ENCODE assay signal across 1 cellular context in genomic region chr11:535519-536454, GRCh38.
TF ChIP-seq lines count a peak whose summit lies in the region.

Gene HRAS, minus strand, starts transcription at chr11:535576.

TF ChIP-seq in K562, 482 proteins besides CTCF, POLR2A, EP300 and RAD21 (continued from another document and continues in another):
- TF ChIP-seq, protein P1, sequence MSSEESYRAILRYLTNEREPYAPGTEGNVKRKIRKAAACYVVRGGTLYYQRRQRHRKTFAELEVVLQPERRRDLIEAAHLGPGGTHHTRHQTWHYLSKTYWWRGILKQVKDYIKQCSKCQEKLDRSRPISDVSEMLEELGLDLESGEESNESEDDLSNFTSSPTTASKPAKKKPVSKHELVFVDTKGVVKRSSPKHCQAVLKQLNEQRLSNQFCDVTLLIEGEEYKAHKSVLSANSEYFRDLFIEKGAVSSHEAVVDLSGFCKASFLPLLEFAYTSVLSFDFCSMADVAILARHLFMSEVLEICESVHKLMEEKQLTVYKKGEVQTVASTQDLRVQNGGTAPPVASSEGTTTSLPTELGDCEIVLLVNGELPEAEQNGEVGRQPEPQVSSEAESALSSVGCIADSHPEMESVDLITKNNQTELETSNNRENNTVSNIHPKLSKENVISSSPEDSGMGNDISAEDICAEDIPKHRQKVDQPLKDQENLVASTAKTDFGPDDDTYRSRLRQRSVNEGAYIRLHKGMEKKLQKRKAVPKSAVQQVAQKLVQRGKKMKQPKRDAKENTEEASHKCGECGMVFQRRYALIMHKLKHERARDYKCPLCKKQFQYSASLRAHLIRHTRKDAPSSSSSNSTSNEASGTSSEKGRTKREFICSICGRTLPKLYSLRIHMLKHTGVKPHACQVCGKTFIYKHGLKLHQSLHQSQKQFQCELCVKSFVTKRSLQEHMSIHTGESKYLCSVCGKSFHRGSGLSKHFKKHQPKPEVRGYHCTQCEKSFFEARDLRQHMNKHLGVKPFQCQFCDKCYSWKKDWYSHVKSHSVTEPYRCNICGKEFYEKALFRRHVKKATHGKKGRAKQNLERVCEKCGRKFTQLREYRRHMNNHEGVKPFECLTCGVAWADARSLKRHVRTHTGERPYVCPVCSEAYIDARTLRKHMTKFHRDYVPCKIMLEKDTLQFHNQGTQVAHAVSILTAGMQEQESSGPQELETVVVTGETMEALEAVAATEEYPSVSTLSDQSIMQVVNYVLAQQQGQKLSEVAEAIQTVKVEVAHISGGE (CRISPR knock-in tag; IDR thresholded peaks at IDR 0.05), result peak in 1 of 3 experiments; percentile 30; a peak in 1 of 6 replicates
- TF ChIP-seq KDM2B (CRISPR knock-in tag; IDR thresholded peaks at IDR 0.05) (peak; percentile 41; the same call in 1 of the 2 replicates), NONO (IDR thresholded peaks at IDR 0.05; ENCODE audit: low read depth in 2 of 2, low read length in 1 of 2) (peak in 1 of 2 experiments; percentile 73; a peak in 2 of 4 replicates), L3MBTL2 (IDR thresholded peaks at IDR 0.05) (peak; percentile 62), CREBBP (IDR thresholded peaks at IDR 0.05; ENCODE audit: low read depth, low read length) (no peak), SAFB (IDR thresholded peaks at IDR 0.05; ENCODE audit: borderline replicate concordance, low read depth, low read length) (0 out of 2 replicates have a peak, but pooled peaks have one; percentile 7), HINFP (tag; conservative IDR thresholded peaks at IDR 0.05; ENCODE audit: low read depth) (no peak), MCM3 (IDR thresholded peaks at IDR 0.05) (no peak), ZBTB7A (IDR thresholded peaks at IDR 0.05; ENCODE audit: borderline replicate concordance, control insufficient read depth, low read depth, low read length) (peak; percentile 52; the same call in 1 of the 2 replicates), YY1 (IDR thresholded peaks at IDR 0.05; ENCODE audit: borderline replicate concordance in 1 of 3, control insufficient read depth in 1 of 3, extremely low read depth in 1 of 3, insufficient read depth in 3 of 3, insufficient read length in 1 of 3, insufficient replicate concordance in 2 of 3, low read depth in 1 of 3, low read length in 2 of 3) (peak in 2 of 3 experiments; percentile 30 to 50), SUPT5H (IDR thresholded peaks at IDR 0.05) (peak; percentile 66), ESRRA (IDR thresholded peaks at IDR 0.05; ENCODE audit: borderline replicate concordance, low read depth) (peak; percentile 54; the same call in 1 of the 2 replicates), YBX1 (IDR thresholded peaks at IDR 0.05) (no peak), ATF7 (IDR thresholded peaks at IDR 0.05) (peak; percentile 46; the same call in 1 of the 2 replicates), PBX2 (CRISPR knock-in tag; IDR thresholded peaks at IDR 0.05; ENCODE audit: low read depth) (peak; percentile 96), PBX2 (tag; conservative IDR thresholded peaks at IDR 0.05; ENCODE audit: low read depth) (peak; percentile 86), CHD2 (IDR thresholded peaks at IDR 0.05; ENCODE audit: low read depth, low read length) (peak; percentile 82), CTBP1 (IDR thresholded peaks at IDR 0.05; ENCODE audit: borderline replicate concordance) (peak; percentile 68), ASH1L (IDR thresholded peaks at IDR 0.05; ENCODE audit: borderline replicate concordance, low read depth, partially characterized antibody) (peak; percentile 71), CBFA2T2 (conservative IDR thresholded peaks at IDR 0.05) (no peak), ZNF184 (CRISPR knock-in tag; IDR thresholded peaks at IDR 0.05) (no peak), TARDBP (IDR thresholded peaks at IDR 0.05) (no peak; the same call in 1 of the 2 replicates), HDAC1 (IDR thresholded peaks at IDR 0.05) (peak in 1 of 2 experiments; percentile 49; a peak in 1 of 4 replicates), POLR2AphosphoS5 (IDR thresholded peaks at IDR 0.05; ENCODE audit: control insufficient read depth, insufficient read depth, low read depth, low read length) (peak; percentile 63), TCFL5 (CRISPR knock-in tag; conservative IDR thresholded peaks at IDR 0.05) (no peak), TBL1XR1 (IDR thresholded peaks at IDR 0.05; ENCODE audit: low read length in 2 of 2) (0 out of 4 replicates have a peak, but pooled peaks of 1 of the 2 experiments have one; percentile 20), FOS (IDR thresholded peaks at IDR 0.05; ENCODE audit: extremely low read depth, insufficient read length) (peak; percentile 92), ZFPM2 (CRISPR knock-in tag; IDR thresholded peaks at IDR 0.05) (no peak), HMGN3 (IDR thresholded peaks at IDR 0.05; ENCODE audit: borderline replicate concordance, extremely low read depth, insufficient read length, low read depth, low read length) (peak; percentile 55), MTA3 (IDR thresholded peaks at IDR 0.05; ENCODE audit: borderline replicate concordance) (peak; percentile 53; the same call in 1 of the 2 replicates)
- TF ChIP-seq, protein P2, sequence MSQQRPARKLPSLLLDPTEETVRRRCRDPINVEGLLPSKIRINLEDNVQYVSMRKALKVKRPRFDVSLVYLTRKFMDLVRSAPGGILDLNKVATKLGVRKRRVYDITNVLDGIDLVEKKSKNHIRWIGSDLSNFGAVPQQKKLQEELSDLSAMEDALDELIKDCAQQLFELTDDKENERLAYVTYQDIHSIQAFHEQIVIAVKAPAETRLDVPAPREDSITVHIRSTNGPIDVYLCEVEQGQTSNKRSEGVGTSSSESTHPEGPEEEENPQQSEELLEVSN (IDR thresholded peaks at IDR 0.05; ENCODE audit: borderline replicate concordance in 1 of 2, extremely low read depth in 1 of 2, insufficient read depth in 1 of 2, insufficient read length in 1 of 2, low read depth in 1 of 2, low read length in 1 of 2, poor library complexity in 1 of 2, severe bottlenecking in 1 of 2), result peak in 1 of 2 experiments; percentile 37
- TF ChIP-seq, protein P3, sequence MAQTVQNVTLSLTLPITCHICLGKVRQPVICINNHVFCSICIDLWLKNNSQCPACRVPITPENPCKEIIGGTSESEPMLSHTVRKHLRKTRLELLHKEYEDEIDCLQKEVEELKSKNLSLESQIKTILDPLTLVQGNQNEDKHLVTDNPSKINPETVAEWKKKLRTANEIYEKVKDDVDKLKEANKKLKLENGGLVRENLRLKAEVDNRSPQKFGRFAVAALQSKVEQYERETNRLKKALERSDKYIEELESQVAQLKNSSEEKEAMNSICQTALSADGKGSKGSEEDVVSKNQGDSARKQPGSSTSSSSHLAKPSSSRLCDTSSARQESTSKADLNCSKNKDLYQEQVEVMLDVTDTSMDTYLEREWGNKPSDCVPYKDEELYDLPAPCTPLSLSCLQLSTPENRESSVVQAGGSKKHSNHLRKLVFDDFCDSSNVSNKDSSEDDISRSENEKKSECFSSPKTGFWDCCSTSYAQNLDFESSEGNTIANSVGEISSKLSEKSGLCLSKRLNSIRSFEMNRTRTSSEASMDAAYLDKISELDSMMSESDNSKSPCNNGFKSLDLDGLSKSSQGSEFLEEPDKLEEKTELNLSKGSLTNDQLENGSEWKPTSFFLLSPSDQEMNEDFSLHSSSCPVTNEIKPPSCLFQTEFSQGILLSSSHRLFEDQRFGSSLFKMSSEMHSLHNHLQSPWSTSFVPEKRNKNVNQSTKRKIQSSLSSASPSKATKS (CRISPR knock-in tag; IDR thresholded peaks at IDR 0.05), result no peak
- TF ChIP-seq, protein P4, sequence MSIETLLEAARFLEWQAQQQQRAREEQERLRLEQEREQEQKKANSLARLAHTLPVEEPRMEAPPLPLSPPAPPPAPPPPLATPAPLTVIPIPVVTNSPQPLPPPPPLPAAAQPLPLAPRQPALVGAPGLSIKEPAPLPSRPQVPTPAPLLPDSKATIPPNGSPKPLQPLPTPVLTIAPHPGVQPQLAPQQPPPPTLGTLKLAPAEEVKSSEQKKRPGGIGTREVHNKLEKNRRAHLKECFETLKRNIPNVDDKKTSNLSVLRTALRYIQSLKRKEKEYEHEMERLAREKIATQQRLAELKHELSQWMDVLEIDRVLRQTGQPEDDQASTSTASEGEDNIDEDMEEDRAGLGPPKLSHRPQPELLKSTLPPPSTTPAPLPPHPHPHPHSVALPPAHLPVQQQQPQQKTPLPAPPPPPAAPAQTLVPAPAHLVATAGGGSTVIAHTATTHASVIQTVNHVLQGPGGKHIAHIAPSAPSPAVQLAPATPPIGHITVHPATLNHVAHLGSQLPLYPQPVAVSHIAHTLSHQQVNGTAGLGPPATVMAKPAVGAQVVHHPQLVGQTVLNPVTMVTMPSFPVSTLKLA (conservative IDR thresholded peaks at IDR 0.05), result peak in 1 of 2 experiments; percentile 42; a peak in 1 of 4 replicates
- TF ChIP-seq, protein P5, sequence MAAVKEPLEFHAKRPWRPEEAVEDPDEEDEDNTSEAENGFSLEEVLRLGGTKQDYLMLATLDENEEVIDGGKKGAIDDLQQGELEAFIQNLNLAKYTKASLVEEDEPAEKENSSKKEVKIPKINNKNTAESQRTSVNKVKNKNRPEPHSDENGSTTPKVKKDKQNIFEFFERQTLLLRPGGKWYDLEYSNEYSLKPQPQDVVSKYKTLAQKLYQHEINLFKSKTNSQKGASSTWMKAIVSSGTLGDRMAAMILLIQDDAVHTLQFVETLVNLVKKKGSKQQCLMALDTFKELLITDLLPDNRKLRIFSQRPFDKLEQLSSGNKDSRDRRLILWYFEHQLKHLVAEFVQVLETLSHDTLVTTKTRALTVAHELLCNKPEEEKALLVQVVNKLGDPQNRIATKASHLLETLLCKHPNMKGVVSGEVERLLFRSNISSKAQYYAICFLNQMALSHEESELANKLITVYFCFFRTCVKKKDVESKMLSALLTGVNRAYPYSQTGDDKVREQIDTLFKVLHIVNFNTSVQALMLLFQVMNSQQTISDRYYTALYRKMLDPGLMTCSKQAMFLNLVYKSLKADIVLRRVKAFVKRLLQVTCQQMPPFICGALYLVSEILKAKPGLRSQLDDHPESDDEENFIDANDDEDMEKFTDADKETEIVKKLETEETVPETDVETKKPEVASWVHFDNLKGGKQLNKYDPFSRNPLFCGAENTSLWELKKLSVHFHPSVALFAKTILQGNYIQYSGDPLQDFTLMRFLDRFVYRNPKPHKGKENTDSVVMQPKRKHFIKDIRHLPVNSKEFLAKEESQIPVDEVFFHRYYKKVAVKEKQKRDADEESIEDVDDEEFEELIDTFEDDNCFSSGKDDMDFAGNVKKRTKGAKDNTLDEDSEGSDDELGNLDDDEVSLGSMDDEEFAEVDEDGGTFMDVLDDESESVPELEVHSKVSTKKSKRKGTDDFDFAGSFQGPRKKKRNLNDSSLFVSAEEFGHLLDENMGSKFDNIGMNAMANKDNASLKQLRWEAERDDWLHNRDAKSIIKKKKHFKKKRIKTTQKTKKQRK (IDR thresholded peaks at IDR 0.05; ENCODE audit: borderline replicate concordance, low read depth, low read length), result peak; percentile 49; the same call in 1 of the 2 replicates
- TF ChIP-seq, protein P6, sequence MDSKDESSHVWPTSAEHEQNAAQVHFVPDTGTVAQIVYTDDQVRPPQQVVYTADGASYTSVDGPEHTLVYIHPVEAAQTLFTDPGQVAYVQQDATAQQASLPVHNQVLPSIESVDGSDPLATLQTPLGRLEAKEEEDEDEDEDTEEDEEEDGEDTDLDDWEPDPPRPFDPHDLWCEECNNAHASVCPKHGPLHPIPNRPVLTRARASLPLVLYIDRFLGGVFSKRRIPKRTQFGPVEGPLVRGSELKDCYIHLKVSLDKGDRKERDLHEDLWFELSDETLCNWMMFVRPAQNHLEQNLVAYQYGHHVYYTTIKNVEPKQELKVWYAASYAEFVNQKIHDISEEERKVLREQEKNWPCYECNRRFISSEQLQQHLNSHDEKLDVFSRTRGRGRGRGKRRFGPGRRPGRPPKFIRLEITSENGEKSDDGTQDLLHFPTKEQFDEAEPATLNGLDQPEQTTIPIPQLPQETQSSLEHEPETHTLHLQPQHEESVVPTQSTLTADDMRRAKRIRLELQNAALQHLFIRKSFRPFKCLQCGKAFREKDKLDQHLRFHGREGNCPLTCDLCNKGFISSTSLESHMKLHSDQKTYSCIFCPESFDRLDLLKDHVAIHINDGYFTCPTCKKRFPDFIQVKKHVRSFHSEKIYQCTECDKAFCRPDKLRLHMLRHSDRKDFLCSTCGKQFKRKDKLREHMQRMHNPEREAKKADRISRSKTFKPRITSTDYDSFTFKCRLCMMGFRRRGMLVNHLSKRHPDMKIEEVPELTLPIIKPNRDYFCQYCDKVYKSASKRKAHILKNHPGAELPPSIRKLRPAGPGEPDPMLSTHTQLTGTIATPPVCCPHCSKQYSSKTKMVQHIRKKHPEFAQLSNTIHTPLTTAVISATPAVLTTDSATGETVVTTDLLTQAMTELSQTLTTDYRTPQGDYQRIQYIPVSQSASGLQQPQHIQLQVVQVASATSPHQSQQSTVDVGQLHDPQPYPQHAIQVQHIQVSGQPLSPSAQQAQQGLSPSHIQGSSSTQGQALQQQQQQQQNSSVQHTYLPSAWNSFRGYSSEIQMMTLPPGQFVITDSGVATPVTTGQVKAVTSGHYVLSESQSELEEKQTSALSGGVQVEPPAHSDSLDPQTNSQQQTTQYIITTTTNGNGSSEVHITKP (IDR thresholded peaks at IDR 0.05; ENCODE audit: partially characterized antibody), result peak; percentile 43
